Comparison of ENCODE assay signal across 8 cellular contexts in the genomic region with DNA sequence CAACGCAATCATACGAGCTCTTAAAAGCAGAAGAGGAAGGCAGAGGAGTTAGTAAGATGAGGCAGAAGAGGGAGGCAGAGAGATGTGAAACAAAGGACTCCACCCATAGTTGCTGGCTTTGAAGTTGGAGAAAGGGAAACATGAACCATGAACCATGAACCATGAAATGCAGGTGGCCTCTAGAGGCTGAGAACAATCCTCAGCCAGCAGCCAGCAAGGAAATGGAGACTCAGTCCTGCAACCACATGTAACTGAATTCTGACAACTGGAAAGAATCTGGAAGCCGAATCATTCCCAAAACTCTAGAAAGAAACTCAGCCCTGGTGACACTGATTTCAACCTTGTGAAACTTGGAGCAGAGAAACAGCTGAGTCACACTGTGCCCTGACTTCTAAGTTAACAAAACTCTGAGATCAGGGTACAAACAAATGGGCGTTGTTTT.
A peak's percentile ranks its signal among the peaks of the same experiment; 100 is the strongest.
DNase-seq lines count a peak whose midpoint lies in the region; ATAC-seq and TF ChIP-seq lines count a peak whose summit lies in the region.

No MANE protein-coding gene starts in this region.

- in situ Hi-C loops in ACHN (cut with HindIII; ENCODE audit: low pct_ligation_motif_present, low pct_unique_long_range_greater_than_20kb, low sequenced_read_pairs): no loop called here
- in situ Hi-C loops in GM13976 (cut with MboI; ENCODE audit: low sequenced_read_pairs, unreplicated experiment): loop anchor here (10.0 kb wide), 1 partner anchor 86 kb away; no protein-coding TSS in a partner anchor

- ATAC-seq in HG02759 (IDR thresholded peaks at IDR 0.05; ENCODE audit: unreplicated experiment) (peak; percentile 74), HG03139 (IDR thresholded peaks at IDR 0.05; ENCODE audit: unreplicated experiment) (no peak)
- ATAC-seq in effector memory CD8-positive, alpha-beta T cell (replicated peaks): peak; percentile 48
- peak; percentile 88 for ATAC-seq in stimulated activated memory B cell treated with anti-CD40 and anti-IgM and Interleukin-4, amounts not matched to agents 10 μg/mL and 1 μg/mL and 100 μg/mL, for 72 hours

- TF ChIP-seq CTCF in GM13976 (IDR thresholded peaks at IDR 0.05; ENCODE audit: borderline replicate concordance, control extremely low read depth, extremely low read depth, insufficient read depth, missing control alignments): peak; percentile 20

- H3K9me3 Mint-ChIP-seq in effector memory CD8-positive, alpha-beta T cell: no peaks in the 10 kb centered on the region
- H3K9me3 Mint-ChIP-seq in stimulated activated memory B cell treated with anti-CD40 and anti-IgM and Interleukin-4, amounts not matched to agents 10 μg/mL and 1 μg/mL and 100 μg/mL, for 72 hours: peaks cover 3% of the 10 kb centered on the region

- no peaks in the 10 kb centered on the region for H3K36me3 Mint-ChIP-seq in effector memory CD8-positive, alpha-beta T cell (ENCODE audit: insufficient read depth)
- peaks cover 17% of the 10 kb centered on the region for H3K36me3 Mint-ChIP-seq in stimulated activated memory B cell treated with anti-CD40 and anti-IgM and Interleukin-4, amounts not matched to agents 10 μg/mL and 1 μg/mL and 100 μg/mL, for 72 hours

- peak; percentile 11 for DNase-seq in ACHN
- no peak for DNase-seq in GM13976 (ENCODE audit: low spot score)
- DNase-seq in NOMO-1 (lab: John Stamatoyannopoulos, UW; ENCODE audit: unreplicated experiment in 2 of 2): peak; percentile 52 to 80
- DNase-seq in effector memory CD8-positive, alpha-beta T cell: no peak
- no peak for DNase-seq in NCI-H526 treated with DMSO at 0.1 percent for 48 hours (lab: John Stamatoyannopoulos, UW)

- H3K4me3 Mint-ChIP-seq in effector memory CD8-positive, alpha-beta T cell: no peak overlapping the region
- no peak overlapping the region for H3K4me3 Mint-ChIP-seq in stimulated activated memory B cell treated with anti-CD40 and anti-IgM and Interleukin-4, amounts not matched to agents 10 μg/mL and 1 μg/mL and 100 μg/mL, for 72 hours

- H3K27me3 Mint-ChIP-seq in effector memory CD8-positive, alpha-beta T cell: no peaks in the 10 kb centered on the region
- no peaks in the 10 kb centered on the region for H3K27me3 Mint-ChIP-seq in stimulated activated memory B cell treated with anti-CD40 and anti-IgM and Interleukin-4, amounts not matched to agents 10 μg/mL and 1 μg/mL and 100 μg/mL, for 72 hours

- peaks cover 22 to 43% of the 10 kb centered on the region in 2 donors for H3K4me1 Mint-ChIP-seq in effector memory CD8-positive, alpha-beta T cell (ENCODE audit: low read depth in 2 of 2)
- H3K4me1 Mint-ChIP-seq in stimulated activated memory B cell treated with anti-CD40 and anti-IgM and Interleukin-4, amounts not matched to agents 10 μg/mL and 1 μg/mL and 100 μg/mL, for 72 hours: peaks cover 56% of the 10 kb centered on the region

- H3K27ac Mint-ChIP-seq in effector memory CD8-positive, alpha-beta T cell: no peak overlapping the region
- no peak overlapping the region for H3K27ac Mint-ChIP-seq in stimulated activated memory B cell treated with anti-CD40 and anti-IgM and Interleukin-4, amounts not matched to agents 10 μg/mL and 1 μg/mL and 100 μg/mL, for 72 hours

Comparison
In these comparisons a context has a peak if more than half of its experiments do, and no peak if none do; other contexts are left out.
1. DNase-seq: peak in ACHN (single experiment) and NOMO-1 (2 of 2); none in GM13976 (single experiment), effector memory CD8-positive, alpha-beta T cell (0 of 3) and NCI-H526 treated with DMSO at 0.1 percent for 48 hours (single experiment).